ENCODE assay signal across 1 cellular context in genomic region chr6:160534050-160534696, GRCh38.
TF ChIP-seq lines count a peak whose summit lies in the region.

No MANE protein-coding gene starts in this region.

TF ChIP-seq in HEK293, 187 proteins besides CTCF, POLR2A, EP300 and RAD21 (continued from another document):
- TF ChIP-seq PRDM10 (tag by site-specific recombination; IDR thresholded peaks at IDR 0.05) (no peak), ZNF830 (tag by site-specific recombination; IDR thresholded peaks at IDR 0.05; ENCODE audit: low read depth) (no peak), ZNF23 (tag by site-specific recombination; IDR thresholded peaks at IDR 0.05; ENCODE audit: borderline replicate concordance) (no peak), ZNF10 (tag by site-specific recombination; IDR thresholded peaks at IDR 0.05) (peak; percentile 70)
